In the genomic region with DNA sequence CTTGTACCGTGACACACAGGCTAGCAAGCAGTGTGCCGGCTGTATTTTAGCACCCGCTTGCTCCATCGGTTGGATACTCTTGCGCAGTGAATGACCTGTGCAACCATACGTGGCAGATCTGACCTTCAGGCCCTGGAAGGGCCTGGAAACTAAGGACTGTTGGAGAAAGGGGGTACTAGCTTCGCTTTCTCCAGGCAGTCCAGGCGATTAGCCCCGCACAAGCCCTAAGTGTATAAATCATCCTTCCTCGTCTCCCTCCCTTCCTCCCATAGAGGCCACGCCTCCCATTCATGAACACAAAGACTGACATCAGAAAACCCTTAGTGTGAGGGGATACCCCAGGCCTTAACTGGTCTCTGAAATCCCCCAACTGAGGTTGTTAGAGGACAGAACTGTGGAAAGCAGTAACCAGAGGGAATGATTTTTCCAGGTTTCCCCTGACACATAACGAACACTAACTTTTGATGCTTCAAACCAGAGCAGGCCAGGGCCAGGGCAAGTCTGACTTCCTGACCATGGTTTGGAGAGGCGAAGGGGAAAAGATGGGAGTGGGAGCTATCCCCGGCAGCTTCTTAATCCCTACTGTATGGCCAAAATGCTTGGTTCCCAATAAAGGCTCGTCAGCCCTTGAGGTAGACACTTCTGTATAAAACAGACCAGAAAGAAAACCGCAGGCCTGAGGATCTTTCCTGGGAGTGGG, we compare ENCODE assay signal across 1 cellular context.
TF ChIP-seq lines count a peak whose summit lies in the region.

No MANE protein-coding gene starts in this region.

TF ChIP-seq in GM12878, 131 proteins besides CTCF, POLR2A, EP300 and RAD21:
- TF ChIP-seq DPF2 (IDR thresholded peaks at IDR 0.05), result no peak
- TF ChIP-seq, protein P1, sequence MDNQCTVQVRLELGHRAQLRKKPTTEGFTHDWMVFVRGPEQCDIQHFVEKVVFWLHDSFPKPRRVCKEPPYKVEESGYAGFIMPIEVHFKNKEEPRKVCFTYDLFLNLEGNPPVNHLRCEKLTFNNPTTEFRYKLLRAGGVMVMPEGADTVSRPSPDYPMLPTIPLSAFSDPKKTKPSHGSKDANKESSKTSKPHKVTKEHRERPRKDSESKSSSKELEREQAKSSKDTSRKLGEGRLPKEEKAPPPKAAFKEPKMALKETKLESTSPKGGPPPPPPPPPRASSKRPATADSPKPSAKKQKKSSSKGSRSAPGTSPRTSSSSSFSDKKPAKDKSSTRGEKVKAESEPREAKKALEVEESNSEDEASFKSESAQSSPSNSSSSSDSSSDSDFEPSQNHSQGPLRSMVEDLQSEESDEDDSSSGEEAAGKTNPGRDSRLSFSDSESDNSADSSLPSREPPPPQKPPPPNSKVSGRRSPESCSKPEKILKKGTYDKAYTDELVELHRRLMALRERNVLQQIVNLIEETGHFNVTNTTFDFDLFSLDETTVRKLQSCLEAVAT (IDR thresholded peaks at IDR 0.05), result 0 out of 2 replicates have a peak, but pooled peaks have one; percentile 47
